18 cellular contexts compared by ENCODE assay signal in the genomic region with DNA sequence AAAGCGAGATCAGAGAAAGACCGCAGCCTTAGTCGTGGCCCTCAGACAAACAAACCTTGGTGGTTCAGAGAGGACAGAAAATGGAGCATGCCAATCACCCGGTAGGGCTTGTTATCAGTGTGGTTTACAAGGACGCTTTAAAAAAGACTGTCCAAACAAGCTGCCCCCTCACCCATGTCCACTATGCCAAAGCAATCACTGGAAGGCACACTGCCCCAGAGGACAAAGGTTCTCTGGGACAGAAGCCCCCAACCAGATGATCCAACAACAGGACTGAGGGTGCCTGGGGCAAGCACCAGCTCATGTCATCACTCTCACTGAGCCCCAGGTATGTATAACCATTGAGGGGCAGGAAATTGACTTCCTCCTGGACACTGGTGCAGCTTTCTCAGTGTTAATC. TPM values are rescaled to one million over a fixed set of nuclear protein-coding genes. Genes with fewer than 3 reads are reported as not detected.
"Had no signal": no experiment of that assay in that cellular context is flagged by ENCODE, and none has a peak within 500 bp of the region (broad histone marks: within the 10 kb centered on the region; RNA-seq: fewer than 3 reads in every experiment).

No MANE protein-coding gene starts in this region.

RNA-seq across cellular contexts. Expression of gene IFIT1B, which starts 31.4 kb away (rescaled TPM):
- total RNA-seq: activated naive CD4-positive, alpha-beta T cell treated with anti-CD3 and anti-CD28 coated beads for 36 hours; activated naive CD4-positive, alpha-beta T cell treated with anti-CD3 and anti-CD28 coated beads, Interleukin-2, amount 50 U/mL, for 72 hours; activated naive CD8-positive, alpha-beta T cell treated with anti-CD3 and anti-CD28 coated beads for 36 hours; activated naive CD8-positive, alpha-beta T cell treated with anti-CD3 and anti-CD28 coated beads, Interleukin-2, amount 10 ng/mL, durations not matched to agents 7 days and 5 days; activated T-cell treated with anti-CD3 and anti-CD28 coated beads, Interleukin-2, amount 50 U/mL, for 4 hours; activated T-cell treated with anti-CD3 and anti-CD28 coated beads, Interleukin-2, amount 50 U/mL, for 72 hours; activated T-helper 1 cell treated with anti-CD3 and anti-CD28 coated beads, Interleukin-12 subunit alpha, Interleukin-12 subunit beta, Interleukin-2, Interleukin-4 antibody, amounts not matched to agents 30 ng/mL and 10 ng/mL and 1 ng/mL, durations not matched to agents 14 hours and 24 hours and 36 hours; activated T-helper 17 cell treated with anti-CD3 and anti-CD28 coated beads, Interleukin-2, amount 50 U/mL, for 72 hours; activated T-helper 2 cell treated with anti-CD3 and anti-CD28 coated beads, Interferon-gamma antibody, Interleukin-2, Interleukin-4, amounts not matched to agents 10 μg/mL and 5 μg/mL and 100 μg/mL, durations not matched to agents 14 hours and 24 hours and 36 hours; ascending aorta; astrocyte; body of pancreas; breast epithelium; bronchial epithelial cell; cardiac muscle cell; chondrocyte had no signal
- polyA plus RNA-seq: adipose tissue, aorta had no signal
